ENCODE assay signal across 28 cellular contexts in genomic region chr1:162444903-162445302, GRCh38. TPM values are rescaled to one million over a fixed set of nuclear protein-coding genes. Genes with fewer than 3 reads are reported as not detected.
"Had no signal": no experiment of that assay in that cellular context is flagged by ENCODE, and none has a peak within 500 bp of the region (broad histone marks: within the 10 kb centered on the region; RNA-seq: fewer than 3 reads in every experiment).

No MANE protein-coding gene starts in this region.

- H3K9me3 ChIP-seq: SJSA1 had no signal

- H3K4me3 ChIP-seq: cardiac muscle cell, SJSA1 had no signal

- H3K36me3 Mint-ChIP-seq: activated naive CD4-positive, alpha-beta T cell treated with anti-CD3 and anti-CD28 coated beads, Interleukin-2, amount 10 ng/mL, durations not matched to agents 7 days and 5 days; activated naive CD8-positive, alpha-beta T cell treated with anti-CD3 and anti-CD28 coated beads for 36 hours had no signal

- H3K27ac ChIP-seq: brain microvascular endothelial cell, cardiac muscle cell, SJSA1 had no signal

- H3K4me1 ChIP-seq: SJSA1 had no signal

- H3K4me1 Mint-ChIP-seq: activated naive CD4-positive, alpha-beta T cell treated with anti-CD3 and anti-CD28 coated beads, Interleukin-2, amount 10 ng/mL, durations not matched to agents 7 days and 5 days; T-helper 17 cell had no signal

- ATAC-seq: activated CD4-positive, CD25-positive, alpha-beta regulatory T cell treated with anti-CD3 and anti-CD28 coated beads, Interleukin-2, amount 50 U/mL, for 24 hours; activated CD8-positive, alpha-beta T cell treated with anti-CD3 and anti-CD28 coated beads for 36 hours; activated T-cell treated with anti-CD3 and anti-CD28 coated beads, Interleukin-2, amount 50 U/mL, for 72 hours; PC-3; T-helper 17 cell had no signal

- H3K27ac Mint-ChIP-seq: activated CD8-positive, alpha-beta T cell treated with anti-CD3 and anti-CD28 coated beads for 36 hours; activated naive CD4-positive, alpha-beta T cell treated with anti-CD3 and anti-CD28 coated beads, Interleukin-2, amount 10 ng/mL, durations not matched to agents 7 days and 5 days; activated naive CD8-positive, alpha-beta T cell treated with anti-CD3 and anti-CD28 coated beads for 36 hours; activated T-helper 2 cell treated with anti-CD3 and anti-CD28 coated beads, Interferon-gamma antibody, Interleukin-2, Interleukin-4, amounts not matched to agents 10 μg/mL and 5 μg/mL and 100 μg/mL, durations not matched to agents 14 hours and 24 hours and 36 hours; T-helper 17 cell had no signal

- DNase-seq: activated CD4-positive, alpha-beta T cell treated with anti-CD3 and anti-CD28 coated beads for 4 hours; activated CD8-positive, alpha-beta memory T cell treated with anti-CD3 and anti-CD28 coated beads, Interleukin-2, amount 50 U/mL, for 4 hours; activated CD8-positive, alpha-beta T cell treated with anti-CD3 and anti-CD28 coated beads for 36 hours; activated gamma-delta T cell treated with Interleukin-2 at 50 U/mL for 16 hours; activated naive CD4-positive, alpha-beta T cell treated with anti-CD3 and anti-CD28 coated beads, Interleukin-2, amount 10 ng/mL, durations not matched to agents 7 days and 5 days; activated naive CD8-positive, alpha-beta T cell treated with anti-CD3 and anti-CD28 coated beads for 36 hours; activated T-cell treated with anti-CD3 and anti-CD28 coated beads, Interleukin-2, amount 50 U/mL, for 72 hours; brain microvascular endothelial cell; MV-4-11; NCI-H1092 treated with DMSO at 0.1 percent for 48 hours; NCI-H1417 treated with DMSO at 0.1 percent for 48 hours; NCI-H1694; NCI-H2029; NCI-H2107; NCI-H2171 treated with DMSO at 0.1 percent for 48 hours; NCI-H226; NCI-H526; NCI-H774; NK-92 treated with Interleukin-12 subunit alpha and Interleukin-12 subunit beta, amount 100 ng/mL, for 24 hours; PC-3; T-helper 17 cell; T-helper 9 cell had no signal

- H3K27me3 ChIP-seq: brain microvascular endothelial cell, cardiac muscle cell had no signal

- H3K4me3 Mint-ChIP-seq: activated CD8-positive, alpha-beta T cell treated with anti-CD3 and anti-CD28 coated beads for 36 hours; activated naive CD4-positive, alpha-beta T cell treated with anti-CD3 and anti-CD28 coated beads, Interleukin-2, amount 10 ng/mL, durations not matched to agents 7 days and 5 days; activated naive CD8-positive, alpha-beta T cell treated with anti-CD3 and anti-CD28 coated beads for 36 hours; activated T-cell treated with anti-CD3 and anti-CD28 coated beads, Interleukin-2, amount 50 U/mL, for 72 hours; T-helper 17 cell had no signal

- H3K36me3 ChIP-seq: brain microvascular endothelial cell, cardiac muscle cell, SJSA1 had no signal

- H3K9me3 Mint-ChIP-seq: activated CD8-positive, alpha-beta T cell treated with anti-CD3 and anti-CD28 coated beads for 36 hours; activated naive CD4-positive, alpha-beta T cell treated with anti-CD3 and anti-CD28 coated beads, Interleukin-2, amount 10 ng/mL, durations not matched to agents 7 days and 5 days; activated naive CD8-positive, alpha-beta T cell treated with anti-CD3 and anti-CD28 coated beads for 36 hours; activated T-cell treated with anti-CD3 and anti-CD28 coated beads, Interleukin-2, amount 50 U/mL, for 72 hours; activated T-helper 2 cell treated with anti-CD3 and anti-CD28 coated beads, Interferon-gamma antibody, Interleukin-2, Interleukin-4, amounts not matched to agents 10 μg/mL and 5 μg/mL and 100 μg/mL, durations not matched to agents 14 hours and 24 hours and 36 hours had no signal

RNA-seq across cellular contexts. Expression of gene SH2D1B, which starts 33.0 kb away (rescaled TPM):
- total RNA-seq: activated CD8-positive, alpha-beta T cell treated with anti-CD3 and anti-CD28 coated beads for 36 hours; activated naive CD8-positive, alpha-beta T cell treated with anti-CD3 and anti-CD28 coated beads for 36 hours; MCF 10A; NCI-H460; SJSA1 had no signal
